In the genomic region with DNA sequence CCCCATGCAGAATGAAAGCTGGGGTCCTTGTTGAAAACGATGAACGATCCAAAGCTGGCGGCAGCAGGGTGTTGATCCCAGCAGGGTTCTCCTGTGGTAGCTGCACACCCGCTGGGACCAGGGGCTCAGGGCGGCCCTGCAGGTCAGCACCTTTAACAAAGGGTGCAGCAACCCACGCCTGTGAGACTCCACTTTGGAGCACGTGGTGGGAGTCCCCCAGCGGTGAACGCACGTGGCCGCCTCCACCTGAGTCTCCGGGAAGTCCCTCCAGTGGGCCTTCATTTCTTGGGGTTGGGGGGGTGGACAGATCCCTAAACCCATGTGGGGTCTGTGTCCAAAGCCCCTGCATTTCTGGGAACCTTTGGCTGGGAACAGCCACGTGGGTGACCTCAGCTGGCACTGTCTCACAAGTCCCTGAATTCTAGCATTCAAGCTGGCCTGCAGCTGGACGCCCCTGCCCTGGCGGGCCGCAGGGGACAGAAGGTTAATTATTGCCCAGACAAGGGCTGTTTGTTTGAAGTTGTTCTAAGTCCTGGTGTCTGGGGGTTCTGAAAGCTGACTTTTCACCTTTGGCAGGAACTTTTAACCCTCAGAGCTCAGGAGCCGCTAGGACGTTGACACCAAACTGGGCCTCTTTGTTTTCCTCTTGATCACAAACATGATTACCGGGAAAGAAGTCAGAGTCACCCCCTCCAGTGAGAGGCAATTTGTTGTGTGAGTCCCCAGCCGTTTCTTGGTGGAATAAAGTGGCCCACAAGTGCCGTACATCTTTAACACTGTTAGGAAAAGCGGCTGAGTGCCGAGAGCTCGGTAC, we compare ENCODE assay signal across 12 cellular contexts.
DNase-seq lines count a peak whose midpoint lies in the region; ATAC-seq and TF ChIP-seq lines count a peak whose summit lies in the region.
"Had no signal": no experiment of that assay in that cellular context is flagged by ENCODE, and none has a peak within 500 bp of the region (broad histone marks: within the 10 kb centered on the region; RNA-seq: fewer than 3 reads in every experiment).

No MANE protein-coding gene starts in this region.

- DNase-seq in SK-MEL-5 (ENCODE audit: low read depth, low spot score) (peak; percentile 61), globus pallidus (ENCODE audit: low spot score) (peak; percentile 81), neural crest cell (ENCODE audit: low read depth, low spot score) (peak; percentile 54), type B pancreatic cell (ENCODE audit: extremely low spot score, unreplicated experiment) (no peak), DMS79 (lab: John Stamatoyannopoulos, UW) (no peak), Kasumi-1 (lab: John Stamatoyannopoulos, UW) (no peak)
- no peak for DNase-seq in activated CD8-positive, alpha-beta T cell treated with anti-CD3 and anti-CD28 coated beads for 36 hours
- DNase-seq: cortex of kidney, KG1 had no signal

- ATAC-seq in activated CD8-positive, alpha-beta T cell treated with anti-CD3 and anti-CD28 coated beads for 36 hours, result no peak
- ATAC-seq in HG03521 (IDR thresholded peaks at IDR 0.05; ENCODE audit: unreplicated experiment), result no peak

- intact Hi-C loops in activated CD8-positive, alpha-beta T cell treated with anti-CD3 and anti-CD28 coated beads for 36 hours (cut with micrococcal nuclease), result loop anchor here (10.0 kb wide), 1 partner anchor 355 kb away; no protein-coding TSS in a partner anchor

- peaks cover 21% of the 10 kb centered on the region for H3K4me1 Mint-ChIP-seq in neural crest cell
- H3K4me1 Mint-ChIP-seq in type B pancreatic cell (ENCODE audit: unreplicated experiment), result peaks cover 29% of the 10 kb centered on the region
- peaks cover 14% of the 10 kb centered on the region for H3K4me1 Mint-ChIP-seq in activated CD8-positive, alpha-beta T cell treated with anti-CD3 and anti-CD28 coated beads for 36 hours (ENCODE audit: low read depth)

- H3K4me3 Mint-ChIP-seq in neural crest cell (peak overlapping the region; percentile 50), type B pancreatic cell (peak overlapping the region; percentile 53)
- no peak overlapping the region for H3K4me3 Mint-ChIP-seq in activated CD8-positive, alpha-beta T cell treated with anti-CD3 and anti-CD28 coated beads for 36 hours
- H3K4me3 Mint-ChIP-seq: stimulated activated naive CD8-positive, alpha-beta T cell treated with anti-CD3 and anti-CD28 coated beads, Interleukin-15, Interleukin-2, amounts not matched to agents 100 ng/mL and 50 ng/mL, for 24 hours; T-helper 1 cell treated with Interleukin-12 subunit alpha and Interleukin-12 subunit beta and Interleukin-4 antibody, amounts not matched to agents 30 μg/mL and 1 μg/mL, for 36 hours had no signal

- TF ChIP-seq CTCF in neural crest cell (conservative IDR thresholded peaks at IDR 0.05), result no peak
- TF ChIP-seq CTCF in type B pancreatic cell (conservative IDR thresholded peaks at IDR 0.05), result no peak
- TF ChIP-seq CTCF in activated CD8-positive, alpha-beta T cell treated with anti-CD3 and anti-CD28 coated beads for 36 hours (IDR thresholded peaks at IDR 0.05), result no peak

- H3K9me3 Mint-ChIP-seq in neural crest cell (no peaks in the 10 kb centered on the region), type B pancreatic cell (no peaks in the 10 kb centered on the region)
- no peaks in the 10 kb centered on the region for H3K9me3 Mint-ChIP-seq in activated CD8-positive, alpha-beta T cell treated with anti-CD3 and anti-CD28 coated beads for 36 hours
- H3K9me3 Mint-ChIP-seq: stimulated activated naive CD8-positive, alpha-beta T cell treated with anti-CD3 and anti-CD28 coated beads, Interleukin-15, Interleukin-2, amounts not matched to agents 100 ng/mL and 50 ng/mL, for 24 hours had no signal

- H3K27ac Mint-ChIP-seq in neural crest cell (ENCODE audit: unreplicated experiment) (peak overlapping the region; percentile 15), type B pancreatic cell (peak overlapping the region; percentile 60)
- no peak overlapping the region for H3K27ac Mint-ChIP-seq in activated CD8-positive, alpha-beta T cell treated with anti-CD3 and anti-CD28 coated beads for 36 hours
- H3K27ac Mint-ChIP-seq: stimulated activated naive CD8-positive, alpha-beta T cell treated with anti-CD3 and anti-CD28 coated beads, Interleukin-15, Interleukin-2, amounts not matched to agents 100 ng/mL and 50 ng/mL, for 24 hours had no signal

- H3K27me3 Mint-ChIP-seq in neural crest cell (ENCODE audit: low read depth) (peaks cover 37% of the 10 kb centered on the region), type B pancreatic cell (no peaks in the 10 kb centered on the region)
- H3K27me3 Mint-ChIP-seq in activated CD8-positive, alpha-beta T cell treated with anti-CD3 and anti-CD28 coated beads for 36 hours, result no peaks in the 10 kb centered on the region

- POLR2A ChIA-PET in activated CD8-positive, alpha-beta T cell treated with anti-CD3 and anti-CD28 coated beads for 36 hours (lab: Charles Lee), result no interaction called here

- H3K36me3 Mint-ChIP-seq in neural crest cell (ENCODE audit: low read depth) (peaks cover 5% of the 10 kb centered on the region), type B pancreatic cell (peaks cover 13% of the 10 kb centered on the region)
- no peaks in the 10 kb centered on the region for H3K36me3 Mint-ChIP-seq in activated CD8-positive, alpha-beta T cell treated with anti-CD3 and anti-CD28 coated beads for 36 hours (ENCODE audit: low read depth)

- in situ Hi-C loops in SK-MEL-5 (cut with HindIII; ENCODE audit: low pct_unique_long_range_greater_than_20kb, low sequenced_read_pairs), result no loop called here

- CTCF ChIA-PET in activated CD8-positive, alpha-beta T cell treated with anti-CD3 and anti-CD28 coated beads for 36 hours (lab: Charles Lee), result interaction anchor here (1.7 kb wide), 1 partner anchor 9 kb away, joined by 6 read pairs; no protein-coding TSS in a partner anchor

Comparison
In these comparisons a context has a peak if more than half of its experiments do, and no peak if none do; other contexts are left out.
1. DNase-seq: peak in SK-MEL-5 (single experiment), globus pallidus (single experiment) and neural crest cell (single experiment); none in type B pancreatic cell (single experiment), activated CD8-positive, alpha-beta T cell treated with anti-CD3 and anti-CD28 coated beads for 36 hours (single experiment), DMS79 (single experiment) and Kasumi-1 (0 of 2).